Comparison of ENCODE assay signal across 1 cellular context in the genomic region with DNA sequence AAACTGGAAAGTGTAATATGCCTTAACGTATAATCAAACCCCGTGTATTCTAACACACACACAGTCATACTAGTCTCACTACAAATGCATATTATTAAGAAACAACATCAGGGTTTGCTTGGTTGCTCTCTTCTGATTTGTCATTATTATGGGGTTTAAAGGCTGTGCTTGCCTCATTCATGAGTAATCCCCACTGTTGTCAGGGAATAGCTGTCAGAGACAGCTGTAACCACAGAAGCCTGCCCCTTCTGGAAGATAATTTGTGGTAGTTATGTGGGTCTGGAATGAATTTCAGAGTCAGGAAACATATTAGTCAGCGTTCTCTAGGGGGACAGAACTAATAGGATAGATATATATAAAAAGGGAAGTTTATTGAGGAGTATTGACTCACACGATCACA.
TF ChIP-seq lines count a peak whose summit lies in the region.

No MANE protein-coding gene starts in this region.

TF ChIP-seq in GM23338, 12 proteins besides CTCF, POLR2A, EP300 and RAD21 (continued from another document):
- TF ChIP-seq, protein P1, sequence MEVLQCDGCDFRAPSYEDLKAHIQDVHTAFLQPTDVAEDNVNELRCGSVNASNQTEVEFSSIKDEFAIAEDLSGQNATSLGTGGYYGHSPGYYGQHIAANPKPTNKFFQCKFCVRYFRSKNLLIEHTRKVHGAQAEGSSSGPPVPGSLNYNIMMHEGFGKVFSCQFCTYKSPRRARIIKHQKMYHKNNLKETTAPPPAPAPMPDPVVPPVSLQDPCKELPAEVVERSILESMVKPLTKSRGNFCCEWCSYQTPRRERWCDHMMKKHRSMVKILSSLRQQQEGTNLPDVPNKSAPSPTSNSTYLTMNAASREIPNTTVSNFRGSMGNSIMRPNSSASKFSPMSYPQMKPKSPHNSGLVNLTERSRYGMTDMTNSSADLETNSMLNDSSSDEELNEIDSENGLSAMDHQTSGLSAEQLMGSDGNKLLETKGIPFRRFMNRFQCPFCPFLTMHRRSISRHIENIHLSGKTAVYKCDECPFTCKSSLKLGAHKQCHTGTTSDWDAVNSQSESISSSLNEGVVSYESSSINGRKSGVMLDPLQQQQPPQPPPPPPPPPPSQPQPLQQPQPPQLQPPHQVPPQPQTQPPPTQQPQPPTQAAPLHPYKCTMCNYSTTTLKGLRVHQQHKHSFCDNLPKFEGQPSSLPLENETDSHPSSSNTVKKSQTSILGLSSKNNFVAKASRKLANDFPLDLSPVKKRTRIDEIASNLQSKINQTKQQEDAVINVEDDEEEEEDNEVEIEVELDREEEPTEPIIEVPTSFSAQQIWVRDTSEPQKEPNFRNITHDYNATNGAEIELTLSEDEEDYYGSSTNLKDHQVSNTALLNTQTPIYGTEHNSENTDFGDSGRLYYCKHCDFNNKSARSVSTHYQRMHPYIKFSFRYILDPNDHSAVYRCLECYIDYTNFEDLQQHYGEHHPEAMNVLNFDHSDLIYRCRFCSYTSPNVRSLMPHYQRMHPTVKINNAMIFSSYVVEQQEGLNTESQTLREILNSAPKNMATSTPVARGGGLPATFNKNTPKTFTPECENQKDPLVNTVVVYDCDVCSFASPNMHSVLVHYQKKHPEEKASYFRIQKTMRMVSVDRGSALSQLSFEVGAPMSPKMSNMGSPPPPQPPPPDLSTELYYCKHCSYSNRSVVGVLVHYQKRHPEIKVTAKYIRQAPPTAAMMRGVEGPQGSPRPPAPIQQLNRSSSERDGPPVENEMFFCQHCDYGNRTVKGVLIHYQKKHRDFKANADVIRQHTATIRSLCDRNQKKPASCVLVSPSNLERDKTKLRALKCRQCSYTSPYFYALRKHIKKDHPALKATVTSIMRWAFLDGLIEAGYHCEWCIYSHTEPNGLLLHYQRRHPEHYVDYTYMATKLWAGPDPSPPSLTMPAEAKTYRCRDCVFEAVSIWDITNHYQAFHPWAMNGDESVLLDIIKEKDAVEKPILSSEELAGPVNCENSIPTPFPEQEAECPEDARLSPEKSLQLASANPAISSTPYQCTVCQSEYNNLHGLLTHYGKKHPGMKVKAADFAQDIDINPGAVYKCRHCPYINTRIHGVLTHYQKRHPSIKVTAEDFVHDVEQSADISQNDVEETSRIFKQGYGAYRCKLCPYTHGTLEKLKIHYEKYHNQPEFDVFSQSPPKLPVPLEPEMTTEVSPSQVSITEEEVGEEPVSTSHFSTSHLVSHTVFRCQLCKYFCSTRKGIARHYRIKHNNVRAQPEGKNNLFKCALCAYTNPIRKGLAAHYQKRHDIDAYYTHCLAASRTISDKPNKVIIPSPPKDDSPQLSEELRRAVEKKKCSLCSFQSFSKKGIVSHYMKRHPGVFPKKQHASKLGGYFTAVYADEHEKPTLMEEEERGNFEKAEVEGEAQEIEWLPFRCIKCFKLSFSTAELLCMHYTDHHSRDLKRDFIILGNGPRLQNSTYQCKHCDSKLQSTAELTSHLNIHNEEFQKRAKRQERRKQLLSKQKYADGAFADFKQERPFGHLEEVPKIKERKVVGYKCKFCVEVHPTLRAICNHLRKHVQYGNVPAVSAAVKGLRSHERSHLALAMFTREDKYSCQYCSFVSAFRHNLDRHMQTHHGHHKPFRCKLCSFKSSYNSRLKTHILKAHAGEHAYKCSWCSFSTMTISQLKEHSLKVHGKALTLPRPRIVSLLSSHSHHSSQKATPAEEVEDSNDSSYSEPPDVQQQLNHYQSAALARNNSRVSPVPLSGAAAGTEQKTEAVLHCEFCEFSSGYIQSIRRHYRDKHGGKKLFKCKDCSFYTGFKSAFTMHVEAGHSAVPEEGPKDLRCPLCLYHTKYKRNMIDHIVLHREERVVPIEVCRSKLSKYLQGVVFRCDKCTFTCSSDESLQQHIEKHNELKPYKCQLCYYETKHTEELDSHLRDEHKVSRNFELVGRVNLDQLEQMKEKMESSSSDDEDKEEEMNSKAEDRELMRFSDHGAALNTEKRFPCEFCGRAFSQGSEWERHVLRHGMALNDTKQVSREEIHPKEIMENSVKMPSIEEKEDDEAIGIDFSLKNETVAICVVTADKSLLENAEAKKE (CRISPR knock-in tag; IDR thresholded peaks at IDR 0.05): no peak
- TF ChIP-seq, protein P2, sequence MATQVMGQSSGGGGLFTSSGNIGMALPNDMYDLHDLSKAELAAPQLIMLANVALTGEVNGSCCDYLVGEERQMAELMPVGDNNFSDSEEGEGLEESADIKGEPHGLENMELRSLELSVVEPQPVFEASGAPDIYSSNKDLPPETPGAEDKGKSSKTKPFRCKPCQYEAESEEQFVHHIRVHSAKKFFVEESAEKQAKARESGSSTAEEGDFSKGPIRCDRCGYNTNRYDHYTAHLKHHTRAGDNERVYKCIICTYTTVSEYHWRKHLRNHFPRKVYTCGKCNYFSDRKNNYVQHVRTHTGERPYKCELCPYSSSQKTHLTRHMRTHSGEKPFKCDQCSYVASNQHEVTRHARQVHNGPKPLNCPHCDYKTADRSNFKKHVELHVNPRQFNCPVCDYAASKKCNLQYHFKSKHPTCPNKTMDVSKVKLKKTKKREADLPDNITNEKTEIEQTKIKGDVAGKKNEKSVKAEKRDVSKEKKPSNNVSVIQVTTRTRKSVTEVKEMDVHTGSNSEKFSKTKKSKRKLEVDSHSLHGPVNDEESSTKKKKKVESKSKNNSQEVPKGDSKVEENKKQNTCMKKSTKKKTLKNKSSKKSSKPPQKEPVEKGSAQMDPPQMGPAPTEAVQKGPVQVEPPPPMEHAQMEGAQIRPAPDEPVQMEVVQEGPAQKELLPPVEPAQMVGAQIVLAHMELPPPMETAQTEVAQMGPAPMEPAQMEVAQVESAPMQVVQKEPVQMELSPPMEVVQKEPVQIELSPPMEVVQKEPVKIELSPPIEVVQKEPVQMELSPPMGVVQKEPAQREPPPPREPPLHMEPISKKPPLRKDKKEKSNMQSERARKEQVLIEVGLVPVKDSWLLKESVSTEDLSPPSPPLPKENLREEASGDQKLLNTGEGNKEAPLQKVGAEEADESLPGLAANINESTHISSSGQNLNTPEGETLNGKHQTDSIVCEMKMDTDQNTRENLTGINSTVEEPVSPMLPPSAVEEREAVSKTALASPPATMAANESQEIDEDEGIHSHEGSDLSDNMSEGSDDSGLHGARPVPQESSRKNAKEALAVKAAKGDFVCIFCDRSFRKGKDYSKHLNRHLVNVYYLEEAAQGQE (IDR thresholded peaks at IDR 0.05; ENCODE audit: unreplicated experiment): no peak
- TF ChIP-seq NANOG (IDR thresholded peaks at IDR 0.05; ENCODE audit: borderline replicate concordance) (no peak), JUNB (IDR thresholded peaks at IDR 0.05; ENCODE audit: unreplicated experiment) (no peak)
- TF ChIP-seq, protein P3, sequence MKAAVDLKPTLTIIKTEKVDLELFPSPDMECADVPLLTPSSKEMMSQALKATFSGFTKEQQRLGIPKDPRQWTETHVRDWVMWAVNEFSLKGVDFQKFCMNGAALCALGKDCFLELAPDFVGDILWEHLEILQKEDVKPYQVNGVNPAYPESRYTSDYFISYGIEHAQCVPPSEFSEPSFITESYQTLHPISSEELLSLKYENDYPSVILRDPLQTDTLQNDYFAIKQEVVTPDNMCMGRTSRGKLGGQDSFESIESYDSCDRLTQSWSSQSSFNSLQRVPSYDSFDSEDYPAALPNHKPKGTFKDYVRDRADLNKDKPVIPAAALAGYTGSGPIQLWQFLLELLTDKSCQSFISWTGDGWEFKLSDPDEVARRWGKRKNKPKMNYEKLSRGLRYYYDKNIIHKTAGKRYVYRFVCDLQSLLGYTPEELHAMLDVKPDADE (IDR thresholded peaks at IDR 0.05): no peak
